8 cellular contexts compared by ENCODE assay signal in genomic region chr14:30874999-30875787, GRCh38. TPM values are rescaled to one million over a fixed set of nuclear protein-coding genes. Genes with fewer than 3 reads are reported as not detected.
DNase-seq lines count a peak whose midpoint lies in the region; ATAC-seq and TF ChIP-seq lines count a peak whose summit lies in the region.

No MANE protein-coding gene starts in this region.

- H3K4me3 ChIP-seq in NT2/D1 (ENCODE audit: insufficient read length, low read depth) (peak overlapping the region; percentile 58), mucosa of descending colon (no peak overlapping the region)

- intact Hi-C loops in mucosa of descending colon (cut with DNase I, micrococcal nuclease): no loop called here

- no peaks in the 10 kb centered on the region for H3K4me1 ChIP-seq in NT2/D1 (ENCODE audit: insufficient read depth, insufficient read length)
- peaks cover 14% of the 10 kb centered on the region for H3K4me1 ChIP-seq in mucosa of descending colon (ENCODE audit: low read depth)

- H3K36me3 ChIP-seq in NT2/D1 (ENCODE audit: insufficient read depth, insufficient read length, low read length) (no peaks in the 10 kb centered on the region), mucosa of descending colon (ENCODE audit: low read depth) (no peaks in the 10 kb centered on the region)

- H3K9me3 ChIP-seq in NT2/D1 (ENCODE audit: insufficient read depth, low read length): no peaks in the 10 kb centered on the region
- H3K9me3 ChIP-seq in mucosa of descending colon: no peaks in the 10 kb centered on the region

- TF ChIP-seq CTCF in mucosa of descending colon (IDR thresholded peaks at IDR 0.05): no peak

- no peak for DNase-seq in activated CD4-positive, CD25-positive, alpha-beta regulatory T cell (lab: John Stamatoyannopoulos, UW)
- DNase-seq in NT2/D1 (ENCODE audit: low read depth, low spot score): no peak
- DNase-seq in dermis blood vessel endothelial cell: peak; percentile 6
- DNase-seq in mucosa of descending colon: peak in 2 of 3 donors; percentile 28 to 50
- DNase-seq in NCI-H1694 treated with DMSO at 0.1 percent for 48 hours (lab: John Stamatoyannopoulos, UW): no peak
- DNase-seq in cerebellum (ENCODE audit: low spot score): no peak

- ATAC-seq in activated CD4-positive, CD25-positive, alpha-beta regulatory T cell treated with anti-CD3 and anti-CD28 coated beads, Interleukin-2, amount 50 U/mL, for 24 hours: peak; percentile 21 to 36
- ATAC-seq in HG02870 (IDR thresholded peaks at IDR 0.05; ENCODE audit: unreplicated experiment): peak; percentile 14
- ATAC-seq in mucosa of descending colon: peak; percentile 47

- peak overlapping the region; percentile 80 for H3K9ac ChIP-seq in NT2/D1 (ENCODE audit: insufficient read length, low read depth)

- peaks cover 39% of the 10 kb centered on the region for H3K27me3 ChIP-seq in NT2/D1 (ENCODE audit: insufficient read depth, insufficient read length)

RNA-seq across cellular contexts. Expression of gene COCH, which starts 0.8 kb away (rescaled TPM):
- 1.2 and 1.9 TPM in 2 replicates for total RNA-seq in dermis blood vessel endothelial cell
- total RNA-seq in mucosa of descending colon: 1 to 10 TPM in 2 of 3 donors, under 1 TPM in 1; 0.89 to 1.6 (median 1.4) TPM
- total RNA-seq in cerebellum: 25.3 TPM

Comparison
In these comparisons a context has a peak if more than half of its experiments do, and no peak if none do; other contexts are left out.
1. DNase-seq: peak in dermis blood vessel endothelial cell (single experiment) and mucosa of descending colon (2 of 3); none in activated CD4-positive, CD25-positive, alpha-beta regulatory T cell (0 of 4), NT2/D1 (single experiment), NCI-H1694 treated with DMSO at 0.1 percent for 48 hours (single experiment) and cerebellum (single experiment).
2. Peak in every context shown above with its lines, with median percentiles within 50 percentile points of each other: ATAC-seq.